Comparison of ENCODE assay signal across 14 cellular contexts in the genomic region with DNA sequence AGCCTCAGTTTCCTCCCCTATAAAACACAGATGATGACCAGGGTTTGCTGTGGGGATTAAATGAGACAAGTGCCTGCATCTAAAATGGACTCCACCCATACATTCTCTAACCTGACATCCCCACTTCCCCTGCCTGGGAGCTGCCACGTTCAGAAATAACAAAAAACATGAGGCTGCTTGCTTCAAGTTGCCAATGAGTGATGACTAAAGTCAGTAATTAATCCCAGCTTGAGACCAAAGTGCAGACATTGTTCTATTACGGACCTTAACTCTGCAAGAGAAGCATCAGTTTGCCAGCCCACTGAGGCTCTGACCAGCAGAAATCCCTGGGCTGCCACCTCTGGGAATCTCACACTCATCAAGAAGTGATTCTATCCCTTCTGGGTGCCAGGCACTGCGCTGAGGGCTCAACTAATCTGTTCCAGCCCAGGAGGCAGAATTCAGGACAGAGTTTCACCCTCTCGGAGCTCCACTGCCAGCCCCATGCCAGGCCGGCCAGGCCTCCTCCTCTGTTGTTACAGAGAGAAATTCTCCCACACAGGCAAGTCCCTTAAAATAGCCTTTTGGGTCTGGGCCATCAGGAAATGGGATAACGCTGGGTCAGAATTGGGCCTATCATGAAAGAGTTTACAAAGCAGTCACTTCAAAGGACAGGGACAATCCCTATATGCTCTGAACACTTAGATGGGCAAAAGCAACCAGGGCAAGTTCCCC. TPM values are rescaled to one million over a fixed set of nuclear protein-coding genes. Genes with fewer than 3 reads are reported as not detected.
A peak's percentile ranks its signal among the peaks of the same experiment; 100 is the strongest.
DNase-seq lines count a peak whose midpoint lies in the region; ATAC-seq, FAIRE-seq and TF ChIP-seq lines count a peak whose summit lies in the region.
"Had no signal": no experiment of that assay in that cellular context is flagged by ENCODE, and none has a peak within 500 bp of the region (broad histone marks: within the 10 kb centered on the region; RNA-seq: fewer than 3 reads in every experiment).

No MANE protein-coding gene starts in this region.

- no peak for ATAC-seq in GM19328 (IDR thresholded peaks at IDR 0.05; ENCODE audit: unreplicated experiment)
- ATAC-seq: Panc1 had no signal

- no peak for TF ChIP-seq CTCF in bronchial epithelial cell (IDR thresholded peaks at IDR 0.05; ENCODE audit: insufficient read depth, low read length, severe bottlenecking)

- peaks cover 13% of the 10 kb centered on the region for H3K36me3 ChIP-seq in bronchial epithelial cell (ENCODE audit: control insufficient read depth, insufficient read depth, low read length)
- H3K36me3 ChIP-seq in HAP-1 (replicated peaks), result no peaks in the 10 kb centered on the region

- H3K27me3 ChIP-seq in bronchial epithelial cell (ENCODE audit: control insufficient read depth, insufficient read depth, low read length) (no peaks in the 10 kb centered on the region), HAP-1 (ENCODE audit: low read depth) (no peaks in the 10 kb centered on the region)

- in situ Hi-C loops in HAP-1 (cut with MboI; ENCODE audit: low sequenced_read_pairs), result no loop called here

- DNase-seq in AG08396 (ENCODE audit: low spot score) (peak; percentile 65), bronchial epithelial cell (ENCODE audit: low read depth) (no peak), cardiac septum (ENCODE audit: low spot score) (peak; percentile 80), posterior vena cava (ENCODE audit: low spot score) (peak; percentile 78), HAP-1 (ENCODE audit: low spot score in 2 of 2) (no peak), LoVo (ENCODE audit: low spot score) (no peak), pons (ENCODE audit: low spot score) (no peak)
- DNase-seq: DMS79 treated with DMSO at 0.1 percent for 48 hours, NCI-H2171 treated with DMSO at 0.1 percent for 48 hours, occipital lobe had no signal

- H3K4me1 ChIP-seq in HAP-1, result no peaks in the 10 kb centered on the region

- FAIRE-seq in bronchial epithelial cell (lab: Jason Lieb, UNC), result peak; percentile 52
- FAIRE-seq: islet of Langerhans, TTC549 had no signal

- intact Hi-C loops in cardiac septum (cut with DNase I), result no loop called here
- intact Hi-C loops in posterior vena cava (cut with DNase I), result no loop called here

- H3K4me3 ChIP-seq in bronchial epithelial cell (ENCODE audit: low read depth, low read length), result no peak overlapping the region
- no peak overlapping the region for H3K4me3 ChIP-seq in HAP-1

- H3K9me3 ChIP-seq in HAP-1, result no peaks in the 10 kb centered on the region

RNA-seq across cellular contexts. Expression of a gene that starts 11.4 kb away (rescaled TPM):
- 12.4 and 16.1 TPM in 2 replicates for total RNA-seq in bronchial epithelial cell
- 45.0 TPM for total RNA-seq in cardiac septum
- 10 to 100 TPM; 62.6 to 93.6 TPM for total RNA-seq in posterior vena cava

Comparison
In these comparisons a context has a peak if more than half of its experiments do, and no peak if none do; other contexts are left out.
1. DNase-seq: peak in AG08396 (single experiment), cardiac septum (single experiment) and posterior vena cava (single experiment); none in bronchial epithelial cell (single experiment), HAP-1 (0 of 2), LoVo (single experiment) and pons (single experiment).